Comparison of ENCODE assay signal across 37 cellular contexts in genomic region chr1:223353939-223354338, GRCh38. TPM values are rescaled to one million over a fixed set of nuclear protein-coding genes. Genes with fewer than 3 reads are reported as not detected.
"Had no signal": no experiment of that assay in that cellular context is flagged by ENCODE, and none has a peak within 500 bp of the region (broad histone marks: within the 10 kb centered on the region; RNA-seq: fewer than 3 reads in every experiment).

No MANE protein-coding gene starts in this region.

- H3K27ac ChIP-seq: adrenal gland, body of pancreas, brain microvascular endothelial cell, breast epithelium, VCaP had no signal

- H3K36me3 Mint-ChIP-seq: activated CD8-positive, alpha-beta memory T cell treated with anti-CD3 and anti-CD28 coated beads, Interleukin-2, amount 10 ng/mL, durations not matched to agents 7 days and 5 days; activated naive CD4-positive, alpha-beta T cell treated with anti-CD3 and anti-CD28 coated beads, Interleukin-2, amount 50 U/mL, for 72 hours; activated naive CD8-positive, alpha-beta T cell treated with anti-CD3 and anti-CD28 coated beads for 36 hours; T-cell had no signal

- H3K27me3 ChIP-seq: body of pancreas, brain microvascular endothelial cell, breast epithelium had no signal

- H3K27ac Mint-ChIP-seq: activated B cell treated with CpG ODN at 0.5 μM for 24 hours; activated CD4-positive, alpha-beta memory T cell treated with anti-CD3 and anti-CD28 coated beads, Interleukin-2, amount 10 ng/mL, durations not matched to agents 7 days and 5 days; activated CD4-positive, alpha-beta T cell treated with anti-CD3 and anti-CD28 coated beads, Interleukin-2, amount 10 ng/mL, durations not matched to agents 24 days and 14 days; activated CD8-positive, alpha-beta memory T cell treated with anti-CD3 and anti-CD28 coated beads, Interleukin-2, amount 10 ng/mL, durations not matched to agents 7 days and 5 days; activated CD8-positive, alpha-beta T cell treated with anti-CD3 and anti-CD28 coated beads, Interleukin-2, amount 10 ng/mL, durations not matched to agents 7 days and 5 days; activated naive CD4-positive, alpha-beta T cell treated with anti-CD3 and anti-CD28 coated beads for 36 hours; activated naive CD4-positive, alpha-beta T cell treated with anti-CD3 and anti-CD28 coated beads, Interleukin-2, amount 50 U/mL, for 72 hours; activated naive CD8-positive, alpha-beta T cell treated with anti-CD3 and anti-CD28 coated beads for 36 hours; activated T-cell treated with anti-CD3 and anti-CD28 coated beads, Interleukin-2, amount 50 U/mL, for 24 hours; T-cell; T-helper 2 cell treated with Interferon-gamma antibody and Interleukin-4, amounts not matched to agents 5 μg/mL and 100 μg/mL, for 36 hours had no signal

- H3K4me3 Mint-ChIP-seq: activated B cell treated with CpG ODN at 0.5 μM for 24 hours; activated CD4-positive, alpha-beta memory T cell treated with anti-CD3 and anti-CD28 coated beads, Interleukin-2, amount 10 ng/mL, durations not matched to agents 7 days and 5 days; activated CD4-positive, alpha-beta T cell treated with anti-CD3 and anti-CD28 coated beads, Interleukin-2, amount 10 ng/mL, durations not matched to agents 24 days and 14 days; activated CD8-positive, alpha-beta memory T cell treated with anti-CD3 and anti-CD28 coated beads, Interleukin-2, amount 10 ng/mL, durations not matched to agents 7 days and 5 days; activated CD8-positive, alpha-beta T cell treated with anti-CD3 and anti-CD28 coated beads, Interleukin-2, amount 10 ng/mL, durations not matched to agents 7 days and 5 days; activated naive CD4-positive, alpha-beta T cell treated with anti-CD3 and anti-CD28 coated beads for 36 hours; activated naive CD8-positive, alpha-beta T cell treated with anti-CD3 and anti-CD28 coated beads for 36 hours; activated T-cell treated with anti-CD3 and anti-CD28 coated beads, Interleukin-2, amount 50 U/mL, for 24 hours; T-cell; T-helper 2 cell treated with Interferon-gamma antibody and Interleukin-4, amounts not matched to agents 5 μg/mL and 100 μg/mL, for 36 hours had no signal

- H3K4me1 Mint-ChIP-seq: activated B cell treated with CpG ODN at 0.5 μM for 24 hours; activated CD4-positive, alpha-beta memory T cell treated with anti-CD3 and anti-CD28 coated beads, Interleukin-2, amount 10 ng/mL, durations not matched to agents 7 days and 5 days; activated CD4-positive, alpha-beta T cell treated with anti-CD3 and anti-CD28 coated beads, Interleukin-2, amount 10 ng/mL, durations not matched to agents 24 days and 14 days; activated CD8-positive, alpha-beta memory T cell treated with anti-CD3 and anti-CD28 coated beads, Interleukin-2, amount 10 ng/mL, durations not matched to agents 7 days and 5 days; activated naive CD8-positive, alpha-beta T cell treated with anti-CD3 and anti-CD28 coated beads for 36 hours had no signal

- FAIRE-seq: astrocyte, TTC549 had no signal

- H3K9me3 ChIP-seq: adrenal gland, body of pancreas, breast epithelium had no signal

- H3K36me3 ChIP-seq: adrenal gland, brain microvascular endothelial cell, breast epithelium had no signal

- DNase-seq: activated B cell treated with CpG ODN at 0.5 μM for 24 hours; activated CD4-positive, alpha-beta memory T cell treated with anti-CD3 and anti-CD28 coated beads, Interleukin-2, amount 10 ng/mL, durations not matched to agents 7 days and 5 days; activated CD4-positive, alpha-beta T cell treated with anti-CD3 and anti-CD28 coated beads for 4 hours; activated CD4-positive, alpha-beta T cell treated with anti-CD3 and anti-CD28 coated beads, Interleukin-2, amount 10 ng/mL, durations not matched to agents 24 days and 14 days; activated CD4-positive, alpha-beta T cell treated with anti-CD3 and anti-CD28 coated beads, Interleukin-2, amount 50 U/mL, for 1 hour; activated CD4-positive, alpha-beta T cell treated with anti-CD3 and anti-CD28 coated beads, Interleukin-2, amount 50 U/mL, for 4 hours; activated CD4-positive, CD25-positive, alpha-beta regulatory T cell treated with anti-CD3 and anti-CD28 coated beads, Interleukin-2, amount 50 U/mL, for 72 hours; activated CD8-positive, alpha-beta memory T cell treated with anti-CD3 and anti-CD28 coated beads for 24 hours; activated CD8-positive, alpha-beta memory T cell treated with anti-CD3 and anti-CD28 coated beads, Interleukin-2, amount 10 ng/mL, durations not matched to agents 7 days and 5 days; activated CD8-positive, alpha-beta memory T cell treated with anti-CD3 and anti-CD28 coated beads, Interleukin-2, amount 50 U/mL, for 48 hours; activated CD8-positive, alpha-beta T cell treated with anti-CD3 and anti-CD28 coated beads, Interleukin-2, amount 10 ng/mL, durations not matched to agents 7 days and 5 days; activated effector memory CD4-positive, alpha-beta T cell treated with anti-CD3 and anti-CD28 coated beads, Interleukin-2, amount 50 U/mL, for 16 hours; activated gamma-delta T cell treated with Interleukin-2 at 50 U/mL for 16 hours; activated naive CD4-positive, alpha-beta T cell; activated naive CD4-positive, alpha-beta T cell treated with anti-CD3 and anti-CD28 coated beads for 36 hours; activated naive CD4-positive, alpha-beta T cell treated with anti-CD3 and anti-CD28 coated beads, Interleukin-2, amount 50 U/mL, for 16 hours; activated naive CD8-positive, alpha-beta T cell treated with anti-CD3 and anti-CD28 coated beads for 36 hours; activated T-cell treated with anti-CD3 and anti-CD28 coated beads, Interleukin-2, amount 50 U/mL, for 24 hours; activated T-cell treated with anti-CD3 and anti-CD28 coated beads, Interleukin-2, amount 50 U/mL, for 48 hours; adrenal gland; amniotic stem cell; aorta; body of pancreas; brain microvascular endothelial cell; central memory CD4-positive, alpha-beta T cell; T-cell; T-helper 2 cell; T-helper 9 cell had no signal

- H3K4me3 ChIP-seq: adrenal gland, body of pancreas, breast epithelium had no signal

- H3K4me1 ChIP-seq: adrenal gland, body of pancreas, breast epithelium had no signal

- H3K9me3 Mint-ChIP-seq: activated B cell treated with CpG ODN at 0.5 μM for 24 hours; activated CD4-positive, alpha-beta memory T cell treated with anti-CD3 and anti-CD28 coated beads, Interleukin-2, amount 10 ng/mL, durations not matched to agents 7 days and 5 days; activated CD4-positive, alpha-beta T cell treated with anti-CD3 and anti-CD28 coated beads, Interleukin-2, amount 10 ng/mL, durations not matched to agents 24 days and 14 days; activated naive CD4-positive, alpha-beta T cell treated with anti-CD3 and anti-CD28 coated beads for 36 hours; activated naive CD4-positive, alpha-beta T cell treated with anti-CD3 and anti-CD28 coated beads, Interleukin-2, amount 50 U/mL, for 72 hours; activated naive CD8-positive, alpha-beta T cell treated with anti-CD3 and anti-CD28 coated beads for 36 hours; activated T-cell treated with anti-CD3 and anti-CD28 coated beads, Interleukin-2, amount 50 U/mL, for 24 hours; T-cell; T-helper 2 cell treated with Interferon-gamma antibody and Interleukin-4, amounts not matched to agents 5 μg/mL and 100 μg/mL, for 36 hours had no signal

- ATAC-seq: activated CD8-positive, alpha-beta memory T cell treated with anti-CD3 and anti-CD28 coated beads, Interleukin-2, amount 10 ng/mL, durations not matched to agents 7 days and 5 days; activated CD8-positive, alpha-beta T cell treated with anti-CD3 and anti-CD28 coated beads, Interleukin-2, amount 10 ng/mL, durations not matched to agents 7 days and 5 days; activated naive CD4-positive, alpha-beta T cell treated with anti-CD3 and anti-CD28 coated beads, Interleukin-2, amount 50 U/mL, for 72 hours; body of pancreas; T-cell had no signal

- H3K27me3 Mint-ChIP-seq: activated T-cell treated with anti-CD3 and anti-CD28 coated beads, Interleukin-2, amount 50 U/mL, for 24 hours had no signal

RNA-seq across cellular contexts. Expression of gene SUSD4, which starts 10.0 kb away (rescaled TPM):
- total RNA-seq: activated B cell treated with CpG ODN at 0.5 μM for 24 hours; activated CD4-positive, alpha-beta T cell treated with anti-CD3 and anti-CD28 coated beads, Interleukin-2, amount 10 ng/mL, durations not matched to agents 24 days and 14 days had no signal

RNA-seq across cellular contexts. Expression of gene CCDC185, which starts 39.3 kb away (rescaled TPM):
- total RNA-seq: activated B cell treated with CpG ODN at 0.5 μM for 24 hours; activated CD4-positive, alpha-beta memory T cell treated with anti-CD3 and anti-CD28 coated beads, Interleukin-2, amount 10 ng/mL, durations not matched to agents 7 days and 5 days; activated CD4-positive, alpha-beta T cell treated with anti-CD3 and anti-CD28 coated beads, Interleukin-2, amount 10 ng/mL, durations not matched to agents 24 days and 14 days; activated CD8-positive, alpha-beta memory T cell treated with anti-CD3 and anti-CD28 coated beads, Interleukin-2, amount 10 ng/mL, durations not matched to agents 7 days and 5 days; activated CD8-positive, alpha-beta T cell treated with anti-CD3 and anti-CD28 coated beads, Interleukin-2, amount 10 ng/mL, durations not matched to agents 7 days and 5 days; activated naive CD4-positive, alpha-beta T cell treated with anti-CD3 and anti-CD28 coated beads for 36 hours; activated naive CD4-positive, alpha-beta T cell treated with anti-CD3 and anti-CD28 coated beads, Interleukin-2, amount 50 U/mL, for 72 hours; activated naive CD8-positive, alpha-beta T cell treated with anti-CD3 and anti-CD28 coated beads for 36 hours; adrenal gland; aorta; astrocyte; body of pancreas; breast epithelium; cardiac septum; cerebellum; T-cell; T-helper 1 cell treated with Interleukin-12 subunit alpha and Interleukin-12 subunit beta and Interleukin-4 antibody, amounts not matched to agents 30 ng/mL and 1 ng/mL, for 36 hours had no signal
- polyA plus RNA-seq: adrenal gland, aorta had no signal
